Comparison of ENCODE assay signal across 8 cellular contexts in genomic region chr3:152197451-152197850, GRCh38.
DNase-seq lines count a peak whose midpoint lies in the region; ATAC-seq, FAIRE-seq and TF ChIP-seq lines count a peak whose summit lies in the region.

No MANE protein-coding gene starts in this region.

- H3K9me3 Mint-ChIP-seq in activated CD8-positive, alpha-beta T cell treated with anti-CD3 and anti-CD28 coated beads for 36 hours, result no peaks in the 10 kb centered on the region

- WGBS in A549 (ENCODE audit: missing lambda C conversion rate), result 84% methylated on average over 3 of the region's 3 CpGs
- 4 to 12% methylated on average over 3 of the region's 3 CpGs for WGBS in GM23248 (ENCODE audit: low coverage in 1 of 2, low lambda C conversion rate in 2 of 2, missing lambda C conversion rate in 2 of 2), 2 experiments
- 52% methylated on average over 2 of the region's 3 CpGs for WGBS in mesenchymal stem cell
- WGBS in mesendoderm (ENCODE audit: extremely low coverage, insufficient coverage, low lambda C conversion rate), result no CpG with 5 or more reads among the region's 3 CpGs

- no peak for TF ChIP-seq POLR2A in A549 (IDR thresholded peaks at IDR 0.05; ENCODE audit: low read length)

- no peaks in the 10 kb centered on the region for H3K9me3 ChIP-seq in A549
- no peaks in the 10 kb centered on the region for H3K9me3 ChIP-seq in GM23248 (ENCODE audit: low read depth)
- no peaks in the 10 kb centered on the region for H3K9me3 ChIP-seq in mesenchymal stem cell (ENCODE audit: control insufficient read depth, low read length)

- no peak overlapping the region for H4K91ac ChIP-seq in mesenchymal stem cell (ENCODE audit: low read length)

- ATAC-seq in A549 (no peak), GM19395 (IDR thresholded peaks at IDR 0.05; ENCODE audit: unreplicated experiment) (no peak)
- peak; percentile 34 for ATAC-seq in activated CD8-positive, alpha-beta T cell treated with anti-CD3 and anti-CD28 coated beads for 36 hours

- H3K4ac ChIP-seq in mesenchymal stem cell (ENCODE audit: low read depth in 1 of 2, low read length in 2 of 2) (no peak overlapping the region), mesendoderm (ENCODE audit: low read depth, low read length) (no peak overlapping the region)

- peaks cover 5% of the 10 kb centered on the region for H3K36me3 Mint-ChIP-seq in activated CD8-positive, alpha-beta T cell treated with anti-CD3 and anti-CD28 coated beads for 36 hours (ENCODE audit: low read depth)

- peaks cover 26% of the 10 kb centered on the region; the same call in 2 of the 3 replicates for H3K4me1 ChIP-seq in A549
- peaks cover 15% of the 10 kb centered on the region for H3K4me1 ChIP-seq in GM23248 (ENCODE audit: insufficient read depth)
- H3K4me1 ChIP-seq in mesenchymal stem cell (ENCODE audit: control insufficient read depth, insufficient read depth, low read depth, low read length), result no peaks in the 10 kb centered on the region
- no peaks in the 10 kb centered on the region for H3K4me1 ChIP-seq in mesendoderm (ENCODE audit: control insufficient read depth, low read depth, low read length)

- peaks cover 9% of the 10 kb centered on the region; the same call in 1 of the 2 replicates for H3F3A ChIP-seq in GM23248 (ENCODE audit: insufficient read depth)

- CTCF ChIA-PET in A549 (lab: Yijun Ruan, JAX), result interaction anchor here (0.6 kb wide), 1 partner anchor 851 kb away, joined by 6 read pairs; no protein-coding TSS in a partner anchor
- CTCF ChIA-PET in activated CD8-positive, alpha-beta T cell treated with anti-CD3 and anti-CD28 coated beads for 36 hours (lab: Charles Lee), result interaction anchor here (1.1 to 2.8 kb wide), 5 partner anchors 10 to 248 kb away, joined by 3 to 9 read pairs (median 3); no protein-coding TSS in a partner anchor

- no peak for DNase-seq in A549 (ENCODE audit: low read depth in 1 of 2, low spot score in 1 of 2)
- peak; percentile 70 for DNase-seq in GM23248
- no peak for DNase-seq in activated CD8-positive, alpha-beta T cell treated with anti-CD3 and anti-CD28 coated beads for 36 hours
- DNase-seq in mesenchymal stem cell, result peak; percentile 38
- DNase-seq in mesendoderm, result no peak
- no peak for DNase-seq in stimulated activated CD4-positive, alpha-beta T cell treated with anti-CD3 and anti-CD28 coated beads, Interleukin-4, amount 100 ng/mL, for 24 hours
- no peak for DNase-seq in NCI-H1105 (lab: John Stamatoyannopoulos, UW)

- no peak overlapping the region for H3K18ac ChIP-seq in mesenchymal stem cell (ENCODE audit: low read depth in 1 of 2, low read length in 2 of 2)
- H3K18ac ChIP-seq in mesendoderm (ENCODE audit: low read length), result no peak overlapping the region

- peaks cover 69% of the 10 kb centered on the region for H3K4me1 Mint-ChIP-seq in activated CD8-positive, alpha-beta T cell treated with anti-CD3 and anti-CD28 coated beads for 36 hours (ENCODE audit: low read depth)

- in situ Hi-C loops in GM23248 (cut with MboI), result no loop called here

- H3K56ac ChIP-seq in mesendoderm (ENCODE audit: low read length), result no peak overlapping the region

- H3K9ac ChIP-seq in GM23248 (0 out of 2 replicates have a peak overlapping the region, but pooled peaks have one; percentile 5), mesenchymal stem cell (ENCODE audit: low read length) (peak overlapping the region; percentile 78), mesendoderm (ENCODE audit: low read length) (no peak overlapping the region)

- TF ChIP-seq EP300 in A549 (IDR thresholded peaks at IDR 0.05), result no peak

- H3K36me3 ChIP-seq in GM23248 (ENCODE audit: low read depth) (no peaks in the 10 kb centered on the region), mesenchymal stem cell (ENCODE audit: control insufficient read depth in 1 of 2, insufficient read depth in 2 of 2, low read depth in 1 of 2, low read length in 2 of 2) (no peaks in the 10 kb centered on the region), mesendoderm (ENCODE audit: control insufficient read depth, insufficient read depth, low read length) (no peaks in the 10 kb centered on the region)

- H4K8ac ChIP-seq in mesenchymal stem cell (ENCODE audit: low read length), result no peak overlapping the region
- H4K8ac ChIP-seq in mesendoderm (ENCODE audit: low read depth, low read length), result no peak overlapping the region

- POLR2A ChIA-PET in A549 (lab: Yijun Ruan, JAX), result no interaction called here
- POLR2A ChIA-PET in activated CD8-positive, alpha-beta T cell treated with anti-CD3 and anti-CD28 coated beads for 36 hours (lab: Charles Lee), result interaction anchor here (0.6 to 10.4 kb wide), 5 partner anchors 20 to 1571 kb away, joined by 3 to 89 read pairs (median 3); partner anchors contain the start of gene MBNL1

- no peak for FAIRE-seq in A549 (lab: Jason Lieb, UNC)

- no peak overlapping the region for H3K14ac ChIP-seq in mesenchymal stem cell (ENCODE audit: low read length in 2 of 2)

- intact Hi-C loops in activated CD8-positive, alpha-beta T cell treated with anti-CD3 and anti-CD28 coated beads for 36 hours (cut with micrococcal nuclease), result loop anchor here (2.0 to 5.0 kb wide), 2 partner anchors 60 to 71 kb away; partner anchors contain the start of gene MBNL1

- H3K27me3 Mint-ChIP-seq in activated CD8-positive, alpha-beta T cell treated with anti-CD3 and anti-CD28 coated beads for 36 hours, result no peaks in the 10 kb centered on the region

- no peak overlapping the region for H2BK5ac ChIP-seq in mesenchymal stem cell (ENCODE audit: low read depth, low read length, poor library complexity, severe bottlenecking)
- no peak overlapping the region for H2BK5ac ChIP-seq in mesendoderm (ENCODE audit: low read length)

- H3K79me2 ChIP-seq in GM23248 (ENCODE audit: insufficient read depth), result no peaks in the 10 kb centered on the region
- no peaks in the 10 kb centered on the region for H3K79me2 ChIP-seq in mesendoderm (ENCODE audit: control insufficient read depth, insufficient read depth, low read length)

- H3K4me2 ChIP-seq in A549 (peak overlapping the region; percentile 20; the same call in 1 of the 3 replicates), GM23248 (ENCODE audit: unreplicated experiment) (peak overlapping the region; percentile 71), mesenchymal stem cell (ENCODE audit: low read length, poor library complexity, severe bottlenecking) (no peak overlapping the region), mesendoderm (ENCODE audit: low read length) (no peak overlapping the region)

- H2BK12ac ChIP-seq in mesenchymal stem cell (ENCODE audit: low read length in 2 of 2), result no peak overlapping the region

- peak overlapping the region; percentile 54 for H2AFZ ChIP-seq in GM23248
- H2AFZ ChIP-seq in mesenchymal stem cell (ENCODE audit: low read depth, low read length), result no peak overlapping the region

- TF ChIP-seq CTCF in A549 (IDR thresholded peaks at IDR 0.05), result no peak
- no peak for TF ChIP-seq CTCF in activated CD8-positive, alpha-beta T cell treated with anti-CD3 and anti-CD28 coated beads for 36 hours (IDR thresholded peaks at IDR 0.05)

- H3K23ac ChIP-seq in mesenchymal stem cell (ENCODE audit: low read length in 2 of 2), result no peak overlapping the region
- no peak overlapping the region for H3K23ac ChIP-seq in mesendoderm (ENCODE audit: low read length)

- no peak overlapping the region for H3K27ac ChIP-seq in A549
- no peak overlapping the region for H3K27ac ChIP-seq in GM23248
- H3K27ac ChIP-seq in mesenchymal stem cell (ENCODE audit: low read length, poor library complexity, severe bottlenecking), result no peak overlapping the region
- H3K27ac ChIP-seq in mesendoderm (ENCODE audit: low read depth, low read length), result no peak overlapping the region

- no peak overlapping the region for H4K5ac ChIP-seq in mesendoderm (ENCODE audit: low read length)

- H2BK120ac ChIP-seq in mesenchymal stem cell (ENCODE audit: low read depth, low read length) (no peak overlapping the region), mesendoderm (ENCODE audit: low read depth, low read length) (no peak overlapping the region)

- H2BK15ac ChIP-seq in mesenchymal stem cell (ENCODE audit: low read depth, poor library complexity, severe bottlenecking), result no peak overlapping the region
- H2BK15ac ChIP-seq in mesendoderm (replicated peaks; ENCODE audit: low read depth), result no peak overlapping the region

- no peaks in the 10 kb centered on the region for H4K20me1 ChIP-seq in GM23248 (ENCODE audit: insufficient read depth)

- H3K27me3 ChIP-seq in GM23248 (replicated peaks; ENCODE audit: insufficient read depth), result no peaks in the 10 kb centered on the region
- no peaks in the 10 kb centered on the region for H3K27me3 ChIP-seq in mesenchymal stem cell (ENCODE audit: control insufficient read depth in 1 of 2, insufficient read depth in 1 of 2, low read length in 2 of 2)
- no peaks in the 10 kb centered on the region for H3K27me3 ChIP-seq in mesendoderm (ENCODE audit: insufficient read depth, low read length, poor library complexity)

- peak overlapping the region; percentile 96 for H3K27ac Mint-ChIP-seq in activated CD8-positive, alpha-beta T cell treated with anti-CD3 and anti-CD28 coated beads for 36 hours

- H3K79me1 ChIP-seq in mesenchymal stem cell (replicated peaks; ENCODE audit: low read length, poor library complexity, severe bottlenecking) (no peaks in the 10 kb centered on the region), mesendoderm (ENCODE audit: low read length) (no peaks in the 10 kb centered on the region)

- H2AK5ac ChIP-seq in mesenchymal stem cell (ENCODE audit: low read length, severe bottlenecking) (no peak overlapping the region), mesendoderm (ENCODE audit: low read length) (no peak overlapping the region)

- TF ChIP-seq RAD21 in A549 (conservative IDR thresholded peaks at IDR 0.05 in 1 of 2, IDR thresholded peaks at IDR 0.05 in 1 of 2), result no peak

- H3K4me3 ChIP-seq in A549, result no peak overlapping the region
- H3K4me3 ChIP-seq in GM23248, result peak overlapping the region; percentile 47
- H3K4me3 ChIP-seq in mesenchymal stem cell (ENCODE audit: insufficient read depth in 1 of 2, low read depth in 1 of 2, low read length in 2 of 2), result peak overlapping the region in 1 of 2 experiments; percentile 55
- H3K4me3 ChIP-seq in mesendoderm (ENCODE audit: low read length), result no peak overlapping the region

- no peaks in the 10 kb centered on the region for H3K9me2 ChIP-seq in GM23248 (ENCODE audit: insufficient read depth)

- peak overlapping the region; percentile 74 for H3K4me3 Mint-ChIP-seq in activated CD8-positive, alpha-beta T cell treated with anti-CD3 and anti-CD28 coated beads for 36 hours

TF ChIP-seq in A549, 52 proteins besides CTCF, POLR2A, EP300 and RAD21:
- no peak for TF ChIP-seq EHMT2 (IDR thresholded peaks at IDR 0.05; ENCODE audit: low read depth)
- TF ChIP-seq FOSB (CRISPR knock-in tag; IDR thresholded peaks at IDR 0.05), result no peak
- no peak for TF ChIP-seq HES2 (IDR thresholded peaks at IDR 0.05)
- no peak for TF ChIP-seq RNF2 (IDR thresholded peaks at IDR 0.05; ENCODE audit: borderline replicate concordance, low read depth)

Comparison
In these comparisons a context has a peak if more than half of its experiments do, and no peak if none do; other contexts are left out.
1. DNase-seq: peak in GM23248 (single experiment) and mesenchymal stem cell (single experiment); none in A549 (0 of 2), activated CD8-positive, alpha-beta T cell treated with anti-CD3 and anti-CD28 coated beads for 36 hours (single experiment), mesendoderm (single experiment), stimulated activated CD4-positive, alpha-beta T cell treated with anti-CD3 and anti-CD28 coated beads, Interleukin-4, amount 100 ng/mL, for 24 hours (single experiment) and NCI-H1105 (single experiment).
2. H3K4me2 ChIP-seq: peak in A549 (single experiment) and GM23248 (single experiment); none in mesenchymal stem cell (single experiment) and mesendoderm (single experiment).